Comparison of ENCODE assay signal across 1 cellular context in genomic region chr14:101791919-101792572, GRCh38.
TF ChIP-seq lines count a peak whose summit lies in the region.

No MANE protein-coding gene starts in this region.

TF ChIP-seq in HEK293, 187 proteins besides CTCF, POLR2A, EP300 and RAD21 (continued from another document and continues in another):
- TF ChIP-seq ZNF19 (tag by site-specific recombination; IDR thresholded peaks at IDR 0.05; ENCODE audit: low read depth) (no peak), ZNF398 (tag by site-specific recombination; IDR thresholded peaks at IDR 0.05) (no peak), ZNF776 (tag by site-specific recombination; IDR thresholded peaks at IDR 0.05; ENCODE audit: borderline replicate concordance) (no peak), ZNF214 (tag by site-specific recombination; IDR thresholded peaks at IDR 0.05; ENCODE audit: borderline replicate concordance) (no peak), ZBTB44 (tag by site-specific recombination; IDR thresholded peaks at IDR 0.05) (no peak), ZBTB21 (tag by site-specific recombination; IDR thresholded peaks at IDR 0.05) (no peak), ZNF704 (tag by site-specific recombination; IDR thresholded peaks at IDR 0.05) (no peak), ATF2 (tag by site-specific recombination; IDR thresholded peaks at IDR 0.05; ENCODE audit: low read depth) (0 out of 2 replicates have a peak, but pooled peaks have one; percentile 14), REST (tag by site-specific recombination; IDR thresholded peaks at IDR 0.05) (no peak), BCL6B (tag by site-specific recombination; IDR thresholded peaks at IDR 0.05) (no peak), GLI4 (tag by site-specific recombination; IDR thresholded peaks at IDR 0.05) (no peak), ZBTB11 (tag by site-specific recombination; conservative IDR thresholded peaks at IDR 0.05; ENCODE audit: low read depth) (no peak), PRDM10 (tag by site-specific recombination; IDR thresholded peaks at IDR 0.05) (no peak), WT1 (tag by site-specific recombination; IDR thresholded peaks at IDR 0.05) (no peak), ZNF146 (tag by site-specific recombination; IDR thresholded peaks at IDR 0.05) (no peak), ZNF521 (tag by site-specific recombination; IDR thresholded peaks at IDR 0.05) (no peak), ZNF140 (tag by site-specific recombination; IDR thresholded peaks at IDR 0.05) (no peak), ZNF202 (tag by site-specific recombination; IDR thresholded peaks at IDR 0.05; ENCODE audit: borderline replicate concordance) (no peak), ZNF341 (tag by site-specific recombination; IDR thresholded peaks at IDR 0.05; ENCODE audit: low read depth) (no peak), ZBTB49 (tag by site-specific recombination; IDR thresholded peaks at IDR 0.05; ENCODE audit: low read depth) (no peak), ZNF626 (tag by site-specific recombination; IDR thresholded peaks at IDR 0.05) (no peak), ZNF677 (tag by site-specific recombination; IDR thresholded peaks at IDR 0.05) (no peak), ZNF248 (tag by site-specific recombination; IDR thresholded peaks at IDR 0.05) (no peak), ZNF660 (tag by site-specific recombination; IDR thresholded peaks at IDR 0.05) (no peak), ZNF280C (tag by site-specific recombination; IDR thresholded peaks at IDR 0.05) (no peak), KLF16 (tag by site-specific recombination; IDR thresholded peaks at IDR 0.05) (no peak), ZBTB26 (tag by site-specific recombination; optimal IDR thresholded peaks at IDR 0.05) (no peak), ZNF302 (tag by site-specific recombination; IDR thresholded peaks at IDR 0.05; ENCODE audit: low read depth) (no peak)
